ENCODE assay signal across 21 cellular contexts in the genomic region with DNA sequence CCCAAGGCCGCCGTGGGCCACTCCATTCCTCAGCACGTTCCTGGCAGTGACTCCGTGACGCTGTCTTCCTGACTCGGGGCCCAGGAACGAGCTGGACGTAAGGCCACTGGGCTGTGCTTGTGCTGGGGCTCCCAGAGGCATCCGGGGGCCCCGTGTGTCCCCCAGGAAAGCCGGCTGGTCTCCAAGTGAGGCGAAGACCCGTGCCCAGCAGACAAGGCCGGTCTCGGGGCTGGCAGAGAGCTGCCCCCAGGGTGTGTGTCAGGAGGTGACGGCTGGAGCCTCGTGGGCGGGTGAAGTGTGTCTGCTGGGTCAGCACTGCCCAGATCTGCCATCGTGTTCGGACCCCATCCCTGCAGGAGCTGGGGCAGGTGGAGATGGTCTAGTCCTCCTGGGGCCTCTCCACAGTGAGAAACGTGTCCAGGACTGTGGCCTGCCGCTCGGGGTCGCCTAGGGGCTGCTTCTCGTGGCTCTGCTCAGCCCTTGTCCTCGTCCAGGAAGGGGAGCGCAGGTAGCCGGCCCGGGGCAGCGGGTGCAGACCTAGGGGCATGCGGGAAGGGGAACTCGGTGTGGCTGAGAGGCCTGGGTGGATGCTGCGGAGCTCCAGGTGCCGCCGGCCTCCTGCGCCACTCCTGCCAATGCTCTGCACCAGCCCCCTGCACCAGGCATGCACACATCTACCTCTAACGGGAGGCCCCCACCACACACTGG.
"Had no signal": no experiment of that assay in that cellular context is flagged by ENCODE, and none has a peak within 500 bp of the region (broad histone marks: within the 10 kb centered on the region; RNA-seq: fewer than 3 reads in every experiment).

No MANE protein-coding gene starts in this region.

- H3K4me3 ChIP-seq: MG63 had no signal

- H3K4me2 ChIP-seq: SK-N-SH had no signal

- H3K9me3 ChIP-seq: MG63, SK-N-SH had no signal

- DNase-seq: IMR-90, Karpas-422, KG1, MG63, NCI-H1092, NCI-H1105 treated with DMSO at 0.1 percent for 48 hours, NCI-H1417 treated with DMSO at 0.1 percent for 48 hours, NCI-H146, NCI-H1694 treated with DMSO at 0.1 percent for 48 hours, NCI-H1930, NCI-H2081, NCI-H2107, NCI-H2227 treated with DMSO at 0.1 percent for 48 hours, NCI-H524, NCI-H526 treated with DMSO at 0.1 percent for 48 hours, NCI-H748 treated with DMSO at 0.1 percent for 48 hours, PC-3, SHP77, SK-N-SH, SW 1271, T-cell had no signal

- ATAC-seq: PC-3, T-cell had no signal

- H3K9ac ChIP-seq: SK-N-SH had no signal

- H3K27me3 ChIP-seq: MG63 had no signal
